20 cellular contexts compared by ENCODE assay signal in genomic region chr5:54655266-54655665, GRCh38.
DNase-seq lines count a peak whose midpoint lies in the region; ATAC-seq and TF ChIP-seq lines count a peak whose summit lies in the region.
"Had no signal": no experiment of that assay in that cellular context is flagged by ENCODE, and none has a peak within 500 bp of the region (broad histone marks: within the 10 kb centered on the region; RNA-seq: fewer than 3 reads in every experiment).

No MANE protein-coding gene starts in this region.

- H3K27me3 ChIP-seq in A673 (replicated peaks; ENCODE audit: insufficient read depth, low read depth, low read length, poor library complexity) (no peaks in the 10 kb centered on the region), esophagus squamous epithelium (no peaks in the 10 kb centered on the region), thoracic aorta (replicated peaks; ENCODE audit: insufficient read depth) (no peaks in the 10 kb centered on the region)

- H3K9me3 Mint-ChIP-seq in CD14-positive monocyte: no peaks in the 10 kb centered on the region
- H3K9me3 Mint-ChIP-seq: CD8-positive, alpha-beta memory T cell; IgD-negative memory B cell had no signal

- H3K27ac Mint-ChIP-seq in CD14-positive monocyte: peak overlapping the region in 6 of 7 donors; percentile 72 to 93 (median 84)
- H3K27ac Mint-ChIP-seq: IgD-negative memory B cell had no signal

- H3K4me3 ChIP-seq in A673 (ENCODE audit: low read depth, low read length, poor library complexity, severe bottlenecking) (no peak overlapping the region), esophagus squamous epithelium (no peak overlapping the region), thoracic aorta (no peak overlapping the region)

- H3K9me3 ChIP-seq in A673 (ENCODE audit: low read depth, low read length, poor library complexity, severe bottlenecking) (no peaks in the 10 kb centered on the region), esophagus squamous epithelium (no peaks in the 10 kb centered on the region), thoracic aorta (no peaks in the 10 kb centered on the region)
- H3K9me3 ChIP-seq: SK-N-SH had no signal

- ATAC-seq in thoracic aorta (ENCODE audit: insufficient number of reproducible peaks, low FRiP score, low read depth) (no peak), HG02981 (IDR thresholded peaks at IDR 0.05; ENCODE audit: unreplicated experiment) (no peak)
- ATAC-seq: PC-3 had no signal

- no peaks in the 10 kb centered on the region for H3K36me3 ChIP-seq in A673 (ENCODE audit: insufficient read depth, low read length, poor library complexity, severe bottlenecking)
- no peaks in the 10 kb centered on the region for H3K36me3 ChIP-seq in esophagus squamous epithelium
- H3K36me3 ChIP-seq in thoracic aorta: no peaks in the 10 kb centered on the region

- TF ChIP-seq CTCF in A673 (conservative IDR thresholded peaks at IDR 0.05; ENCODE audit: low read depth, low read length) (no peak), CD14-positive monocyte (IDR thresholded peaks at IDR 0.05) (no peak), esophagus squamous epithelium (IDR thresholded peaks at IDR 0.05) (no peak), thoracic aorta (IDR thresholded peaks at IDR 0.05) (no peak)

- H3K36me3 Mint-ChIP-seq in CD14-positive monocyte: peaks cover 0 to 2% of the 10 kb centered on the region in 2 donors
- H3K36me3 Mint-ChIP-seq: CD8-positive, alpha-beta memory T cell; IgD-negative memory B cell had no signal

- no TSS peak for BruUV-seq in A673 (replicated peaks; lab: Mats Ljungman, UMichigan)

- intact Hi-C loops in A673 (cut with micrococcal nuclease; ENCODE audit: unreplicated experiment) (loop anchor here (1.0 to 5.0 kb wide), 4 partner anchors 47 to 192 kb away; no protein-coding TSS in a partner anchor), CD14-positive monocyte (cut with micrococcal nuclease) (no loop called here), esophagus squamous epithelium (cut with DNase I) (no loop called here)

- peaks cover 43% of the 10 kb centered on the region for H3K4me1 Mint-ChIP-seq in CD14-positive monocyte

- no peaks in the 10 kb centered on the region for H3K27me3 Mint-ChIP-seq in CD14-positive monocyte (ENCODE audit: low read depth in 3 of 3)
- H3K27me3 Mint-ChIP-seq: CD8-positive, alpha-beta memory T cell; IgD-negative memory B cell had no signal

- H3K4me1 ChIP-seq in A673 (ENCODE audit: insufficient read depth, low read length, poor library complexity, severe bottlenecking) (peaks cover 53% of the 10 kb centered on the region), esophagus squamous epithelium (peaks cover 0 to 23% (median 12%) of the 10 kb centered on the region in 3 donors), thoracic aorta (ENCODE audit: control insufficient read depth in 1 of 2, low read depth in 2 of 2) (peaks cover 32 to 75% of the 10 kb centered on the region in 2 donors)

- POLR2A ChIA-PET in A673 (lab: Charles Lee; ENCODE audit: low non-redundant PET): no interaction called here

- H3K27ac ChIP-seq in A673 (ENCODE audit: low read depth, low read length, poor library complexity, severe bottlenecking): peak overlapping the region; percentile 37
- H3K27ac ChIP-seq in esophagus squamous epithelium: peak overlapping the region in 3 of 4 donors; percentile 3 to 66 (median 63)
- H3K27ac ChIP-seq in thoracic aorta: peak overlapping the region; percentile 52 to 87
- H3K27ac ChIP-seq: C4-2B, KMS-11 had no signal

- WGBS in esophagus squamous epithelium, 2 donors: 50 to 56% methylated on average over 1 of the region's 1 CpG

- CTCF ChIA-PET in A673 (lab: Charles Lee): no interaction called here

- DNase-seq in A673 (ENCODE audit: low spot score) (peak; percentile 63), CD14-positive monocyte (ENCODE audit: low spot score) (no peak), esophagus squamous epithelium (lab: John Stamatoyannopoulos, UW) (no peak), thoracic aorta (ENCODE audit: low spot score) (no peak), T-helper 1 cell (no peak), DMS 273 treated with DMSO at 0.1 percent for 48 hours (lab: John Stamatoyannopoulos, UW) (no peak)
- DNase-seq: AML-193; CD8-positive, alpha-beta memory T cell; DND-41; HCEC 1CT; MM.1S; NCI-H2029; NCI-H69; NK-92 treated with Interleukin-12 subunit alpha and Interleukin-12 subunit beta, amount 100 ng/mL, for 24 hours; PC-3; SK-N-SH had no signal

- no peak for TF ChIP-seq POLR2A in esophagus squamous epithelium (IDR thresholded peaks at IDR 0.05)

- H3K4me3 Mint-ChIP-seq in CD14-positive monocyte: no peak overlapping the region
- H3K4me3 Mint-ChIP-seq: CD8-positive, alpha-beta memory T cell; IgD-negative memory B cell had no signal
